ENCODE assay signal across 19 cellular contexts in genomic region chr15:33907326-33907725, GRCh38.
DNase-seq lines count a peak whose midpoint lies in the region; ATAC-seq, FAIRE-seq and TF ChIP-seq lines count a peak whose summit lies in the region.
"Had no signal": no experiment of that assay in that cellular context is flagged by ENCODE, and none has a peak within 500 bp of the region (broad histone marks: within the 10 kb centered on the region; RNA-seq: fewer than 3 reads in every experiment).

No MANE protein-coding gene starts in this region.

- H3K27me3 ChIP-seq in IMR-90 (ENCODE audit: control insufficient read depth, insufficient read depth, low read length) (no peaks in the 10 kb centered on the region), endothelial cell of umbilical vein (ENCODE audit: control insufficient read depth in 2 of 2, insufficient read depth in 2 of 2, low read length in 2 of 2) (no peaks in the 10 kb centered on the region), osteoblast (ENCODE audit: insufficient read depth, low read length) (no peaks in the 10 kb centered on the region)
- H3K27me3 ChIP-seq: Peyer's patch had no signal

- H4K20me1 ChIP-seq in IMR-90 (ENCODE audit: insufficient read depth, low read length), result peaks cover 2% of the 10 kb centered on the region; the same call in 1 of the 2 replicates
- H4K20me1 ChIP-seq in endothelial cell of umbilical vein (replicated peaks; ENCODE audit: control insufficient read depth, extremely low read depth, insufficient read depth, low read length), result no peaks in the 10 kb centered on the region
- H4K20me1 ChIP-seq in osteoblast (ENCODE audit: insufficient read depth, low read length), result no peaks in the 10 kb centered on the region

- H2BK120ac ChIP-seq in IMR-90 (ENCODE audit: low read depth, low read length), result no peak overlapping the region

- POLR2A ChIA-PET in IMR-90 (lab: Charles Lee; ENCODE audit: unreplicated experiment), result no interaction called here
- POLR2A ChIA-PET in endothelial cell of umbilical vein (lab: Charles Lee), result no interaction called here

- H3K9me1 ChIP-seq in IMR-90 (ENCODE audit: insufficient read depth, low read length) (peaks cover 12% of the 10 kb centered on the region), endothelial cell of umbilical vein (replicated peaks; ENCODE audit: control insufficient read depth, extremely low read depth, insufficient read depth, low read length) (no peaks in the 10 kb centered on the region)

- H2BK15ac ChIP-seq in IMR-90 (ENCODE audit: low read depth, low read length), result no peak overlapping the region

- no peak overlapping the region for H4K8ac ChIP-seq in IMR-90 (ENCODE audit: low read depth in 2 of 2, low read length in 2 of 2)

- no peak overlapping the region for H3K4ac ChIP-seq in IMR-90 (ENCODE audit: low read depth, low read length)

- H3K4me3 ChIP-seq in AG10803 (ENCODE audit: low read length), result no peak overlapping the region
- H3K4me3 ChIP-seq in IMR-90 (ENCODE audit: insufficient read depth, low read depth, low read length), result no peak overlapping the region
- no peak overlapping the region for H3K4me3 ChIP-seq in endothelial cell of umbilical vein (replicated peaks in 1 of 3; ENCODE audit: insufficient read depth in 1 of 3, low read depth in 1 of 3, low read length in 3 of 3)
- no peak overlapping the region for H3K4me3 ChIP-seq in osteoblast (ENCODE audit: insufficient read depth, low read length)
- H3K4me3 ChIP-seq: Peyer's patch had no signal

- no peak overlapping the region for H2AK5ac ChIP-seq in IMR-90 (ENCODE audit: low read depth, low read length)

- H3K9me3 ChIP-seq in IMR-90 (ENCODE audit: control insufficient read depth, insufficient read depth, low read length), result no peaks in the 10 kb centered on the region
- H3K9me3 ChIP-seq in endothelial cell of umbilical vein (replicated peaks; ENCODE audit: control insufficient read depth, insufficient read depth, low read length), result no peaks in the 10 kb centered on the region
- H3K9me3 ChIP-seq in osteoblast (ENCODE audit: low read depth, low read length), result no peaks in the 10 kb centered on the region
- H3K9me3 ChIP-seq: Peyer's patch had no signal

- no peaks in the 10 kb centered on the region for H3K27me3 Mint-ChIP-seq in osteocyte (ENCODE audit: unreplicated experiment)
- H3K27me3 Mint-ChIP-seq: CD4-positive, alpha-beta T cell had no signal

- in situ Hi-C loops in IMR-90 (cut with MboI; ENCODE audit: low sequenced_read_pairs), result no loop called here

- peaks cover 11% of the 10 kb centered on the region for H3K4me1 ChIP-seq in IMR-90 (ENCODE audit: control insufficient read depth, insufficient read depth, low read length)
- peaks cover 15% of the 10 kb centered on the region for H3K4me1 ChIP-seq in endothelial cell of umbilical vein (ENCODE audit: control insufficient read depth, extremely low read depth, insufficient read depth, low read length)
- peaks cover 32% of the 10 kb centered on the region for H3K4me1 ChIP-seq in osteoblast (ENCODE audit: insufficient read depth, low read length)
- H3K4me1 ChIP-seq: Peyer's patch had no signal

- TF ChIP-seq POLR2A in IMR-90 (IDR thresholded peaks at IDR 0.05; ENCODE audit: low read depth, low read length) (no peak), endothelial cell of umbilical vein (IDR thresholded peaks at IDR 0.05; ENCODE audit: low read depth, low read length) (no peak)

- H3K79me2 ChIP-seq in endothelial cell of umbilical vein (ENCODE audit: control insufficient read depth, insufficient read depth, low read length) (no peaks in the 10 kb centered on the region), osteoblast (ENCODE audit: insufficient read depth, low read length) (no peaks in the 10 kb centered on the region)

- no peak overlapping the region for H3K18ac ChIP-seq in IMR-90 (ENCODE audit: low read depth, low read length)

- H2AK9ac ChIP-seq in IMR-90 (replicated peaks; ENCODE audit: low read depth, low read length, poor library complexity), result no peak overlapping the region

- no peak for ATAC-seq in IMR-90 (ENCODE audit: low read depth)
- ATAC-seq in HG03442 (IDR thresholded peaks at IDR 0.05; ENCODE audit: unreplicated experiment), result no peak

- H3K56ac ChIP-seq in IMR-90 (ENCODE audit: extremely low read depth, insufficient read depth, low read length), result no peak overlapping the region

- CTCF ChIA-PET in IMR-90 (lab: Yijun Ruan, JAX) (no interaction called here), endothelial cell of umbilical vein (lab: Charles Lee) (no interaction called here)

- no peak overlapping the region for H3K4me3 Mint-ChIP-seq in osteocyte (ENCODE audit: unreplicated experiment)
- H3K4me3 Mint-ChIP-seq: CD4-positive, alpha-beta T cell; H9 had no signal

- H3K27ac ChIP-seq in IMR-90 (ENCODE audit: insufficient read depth, low read length) (no peak overlapping the region), endothelial cell of umbilical vein (ENCODE audit: insufficient read depth, low read depth, low read length) (no peak overlapping the region), osteoblast (ENCODE audit: low read depth, low read length) (peak overlapping the region; percentile 39)
- H3K27ac ChIP-seq: Peyer's patch had no signal

- H3K36me3 Mint-ChIP-seq in osteocyte (ENCODE audit: unreplicated experiment), result no peaks in the 10 kb centered on the region

- H3K14ac ChIP-seq in IMR-90 (replicated peaks; ENCODE audit: low read depth, low read length), result peak overlapping the region; percentile 66; the same call in 1 of the 2 replicates

- no peak overlapping the region for H2AFZ ChIP-seq in IMR-90 (replicated peaks; ENCODE audit: low read length, poor library complexity)
- H2AFZ ChIP-seq in endothelial cell of umbilical vein (ENCODE audit: low read depth, low read length), result no peak overlapping the region
- H2AFZ ChIP-seq in osteoblast (ENCODE audit: low read length), result peak overlapping the region; percentile 7

- peak; percentile 59 for FAIRE-seq in endothelial cell of umbilical vein (lab: Jason Lieb, UNC)
- FAIRE-seq: A204.1 had no signal

- peaks cover 8 to 10% of the 10 kb centered on the region in 2 experiments; a peak in 3 of 4 replicates for H3K79me1 ChIP-seq in IMR-90 (ENCODE audit: low read depth in 1 of 2, low read length in 2 of 2)

- H4K91ac ChIP-seq in IMR-90 (ENCODE audit: insufficient read depth, low read depth, low read length), result no peak overlapping the region

- DNase-seq in AG10803 (ENCODE audit: low read depth), result peak; percentile 1
- DNase-seq in IMR-90, result no peak
- peak; percentile 61 for DNase-seq in endothelial cell of umbilical vein (ENCODE audit: low read depth, low spot score)
- DNase-seq in osteoblast (ENCODE audit: insufficient read length, low spot score, missing footprints), result no peak
- no peak for DNase-seq in osteocyte (ENCODE audit: extremely low spot score, unreplicated experiment)
- DNase-seq in HCEC 1CT, result no peak
- DNase-seq: CD4-positive, alpha-beta T cell; COR-L47; DMS79; H9; KG1; NCI-H1105; NCI-H2029 treated with DMSO at 0.1 percent for 48 hours; NCI-H345; NCI-H524 treated with DMSO at 0.1 percent for 48 hours; Peyer's patch; SW 1271 had no signal

- dilution Hi-C loops in IMR-90 (cut with HindIII; ENCODE audit: low sequenced_read_pairs, unreplicated experiment), result no loop called here
- dilution Hi-C loops in endothelial cell of umbilical vein (cut with MboI; ENCODE audit: extremely low pct_ligation_motif_present, low sequenced_read_pairs), result no loop called here

- no peak overlapping the region for H4K5ac ChIP-seq in IMR-90 (ENCODE audit: low read depth, low read length)

- no peak overlapping the region for H3K9ac ChIP-seq in IMR-90 (ENCODE audit: low read depth, low read length)
- H3K9ac ChIP-seq in endothelial cell of umbilical vein (replicated peaks; ENCODE audit: extremely low read depth, insufficient read depth, low read length), result no peak overlapping the region

- peaks cover 34% of the 10 kb centered on the region for H3K4me1 Mint-ChIP-seq in osteocyte (ENCODE audit: unreplicated experiment)

- H2BK5ac ChIP-seq in IMR-90 (ENCODE audit: low read depth, low read length, poor library complexity, severe bottlenecking), result no peak overlapping the region

- H2BK20ac ChIP-seq in IMR-90 (ENCODE audit: low read depth, low read length), result no peak overlapping the region

- no peaks in the 10 kb centered on the region for H3K36me3 ChIP-seq in IMR-90 (ENCODE audit: control insufficient read depth, insufficient read depth, low read length)
- H3K36me3 ChIP-seq in endothelial cell of umbilical vein (ENCODE audit: control insufficient read depth in 2 of 2, extremely low read depth in 1 of 2, insufficient read depth in 2 of 2, low read length in 2 of 2), result no peaks in the 10 kb centered on the region
- H3K36me3 ChIP-seq in osteoblast (ENCODE audit: insufficient read depth, low read length), result no peaks in the 10 kb centered on the region
- H3K36me3 ChIP-seq: Peyer's patch had no signal

- intact Hi-C loops in IMR-90 (cut with micrococcal nuclease), result loop anchor here (5.0 kb wide), 1 partner anchor 40 kb away; no protein-coding TSS in a partner anchor
- intact Hi-C loops in endothelial cell of umbilical vein (cut with micrococcal nuclease), result no loop called here

- no peak for TF ChIP-seq RAD21 in IMR-90 (IDR thresholded peaks at IDR 0.05; ENCODE audit: low read length)

- H3K23ac ChIP-seq in IMR-90 (ENCODE audit: low read depth, low read length), result no peak overlapping the region

- H3K27ac Mint-ChIP-seq in osteocyte (ENCODE audit: unreplicated experiment), result no peak overlapping the region
- H3K27ac Mint-ChIP-seq: CD4-positive, alpha-beta T cell; H9 had no signal

- H3K9me3 Mint-ChIP-seq in osteocyte (ENCODE audit: unreplicated experiment), result no peaks in the 10 kb centered on the region
- H3K9me3 Mint-ChIP-seq: H9 had no signal

- TF ChIP-seq CTCF in AG10803 (conservative IDR thresholded peaks at IDR 0.05; ENCODE audit: low read length) (no peak), IMR-90 (conservative IDR thresholded peaks at IDR 0.05; ENCODE audit: low read depth, low read length) (no peak), endothelial cell of umbilical vein (IDR thresholded peaks at IDR 0.05; ENCODE audit: extremely low read depth in 1 of 2, insufficient read depth in 1 of 2, low read depth in 1 of 2, low read length in 2 of 2) (no peak), osteoblast (IDR thresholded peaks at IDR 0.05; ENCODE audit: extremely low read depth, low read depth, low read length) (no peak), osteocyte (IDR thresholded peaks at IDR 0.05) (no peak)

- H3K4me2 ChIP-seq in IMR-90 (ENCODE audit: low read depth, low read length) (no peak overlapping the region), endothelial cell of umbilical vein (ENCODE audit: insufficient read depth, low read length) (no peak overlapping the region), osteoblast (ENCODE audit: insufficient read depth, low read length) (no peak overlapping the region)

- no TSS peak for BruUV-seq in IMR-90 (replicated peaks; lab: Mats Ljungman, UMichigan)
- no TSS peak for BruUV-seq in endothelial cell of umbilical vein (replicated peaks; lab: Mats Ljungman, UMichigan)

TF ChIP-seq in IMR-90, 13 proteins besides CTCF, POLR2A, EP300 and RAD21 (continues in another document):
- no peak for TF ChIP-seq MAFK (IDR thresholded peaks at IDR 0.05; ENCODE audit: low read depth, low read length)
- TF ChIP-seq SMC3 (IDR thresholded peaks at IDR 0.05; ENCODE audit: low read depth, low read length), result no peak

TF ChIP-seq in endothelial cell of umbilical vein, 7 proteins besides CTCF, POLR2A, EP300 and RAD21 (continues in another document):
- TF ChIP-seq JUN (IDR thresholded peaks at IDR 0.05; ENCODE audit: borderline replicate concordance, insufficient read depth, insufficient read length, low read depth) (no peak), GATA2 (IDR thresholded peaks at IDR 0.05; ENCODE audit: insufficient read depth, insufficient read length, low read depth, low read length) (no peak)

Comparison
In these comparisons a context has a peak if more than half of its experiments do, and no peak if none do; other contexts are left out.
1. DNase-seq: peak in AG10803 (single experiment) and endothelial cell of umbilical vein (single experiment); none in IMR-90 (single experiment), osteoblast (single experiment), osteocyte (single experiment) and HCEC 1CT (single experiment).